In the genomic region with DNA sequence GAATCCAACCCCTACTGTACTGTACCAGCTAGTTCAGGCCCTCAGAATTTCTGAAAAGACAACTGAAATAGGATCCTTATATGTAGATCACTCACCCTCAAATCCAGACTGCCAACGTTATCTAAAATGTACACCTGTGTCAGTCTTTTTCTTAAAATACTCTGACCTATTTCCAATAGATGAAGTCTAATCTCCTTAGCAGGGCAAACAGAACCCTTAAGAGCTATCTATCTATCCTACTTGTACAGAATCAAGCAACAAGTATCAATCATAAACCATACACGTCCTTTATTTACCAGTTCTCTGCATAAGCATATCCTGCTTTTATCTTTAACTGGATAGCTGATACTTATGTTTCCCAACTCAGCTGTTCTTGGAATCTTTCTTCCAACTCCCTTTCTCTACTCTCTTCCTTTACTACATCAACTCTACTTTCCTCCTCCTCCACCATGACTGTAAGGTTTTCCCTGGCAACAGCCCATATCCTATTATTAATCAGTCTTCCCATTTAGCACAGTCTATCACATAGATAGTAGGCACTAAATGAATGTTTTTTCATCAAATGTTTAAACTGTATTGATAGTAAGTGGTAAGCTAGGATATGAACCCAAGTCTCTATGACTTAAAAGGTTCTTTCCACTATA, we compare ENCODE assay signal across 1 cellular context.
A peak's percentile ranks its signal among the peaks of the same experiment; 100 is the strongest.
TF ChIP-seq lines count a peak whose summit lies in the region.

No MANE protein-coding gene starts in this region.

TF ChIP-seq in HEK293, 187 proteins besides CTCF, POLR2A, EP300 and RAD21:
- TF ChIP-seq ZNF571 (tag by site-specific recombination; IDR thresholded peaks at IDR 0.05): no peak
- TF ChIP-seq SCRT2 (tag by site-specific recombination; IDR thresholded peaks at IDR 0.05): peak; percentile 76
